1 cellular context compared by ENCODE assay signal in the genomic region with DNA sequence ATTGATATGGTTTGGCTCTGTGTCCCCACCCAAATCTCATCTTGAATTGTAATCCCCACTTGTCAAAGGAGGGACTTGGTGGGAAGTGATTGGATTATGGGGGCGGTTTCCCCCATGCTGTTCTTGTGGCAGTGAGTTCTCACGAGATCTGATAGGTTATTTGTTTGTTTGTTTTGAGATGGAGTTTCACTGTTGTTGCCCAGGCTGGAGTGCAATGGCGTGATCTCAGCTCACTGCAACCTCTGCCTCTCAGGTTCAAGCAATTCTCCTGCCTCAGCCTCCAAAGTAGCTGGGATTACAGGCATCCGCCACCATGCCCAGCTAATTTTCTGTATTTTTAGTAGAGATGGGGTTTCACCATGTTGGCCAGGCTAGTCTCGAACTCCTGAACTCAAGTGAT.
A peak's percentile ranks its signal among the peaks of the same experiment; 100 is the strongest.
DNase-seq lines count a peak whose midpoint lies in the region; ATAC-seq, FAIRE-seq and TF ChIP-seq lines count a peak whose summit lies in the region.
"Not testable (repeated sequence)": the region's sequence is repeated elsewhere in the genome, so short reads cannot be mapped to it uniquely, and the experiment has no call there.

No MANE protein-coding gene starts in this region.

- not testable (repeated sequence) for H3K4me3 ChIP-seq in K562

- DNase-seq in K562 (ENCODE audit: extremely low read depth in 1 of 4, low spot score in 3 of 4) = not testable (repeated sequence)

- TF ChIP-seq POLR2A in K562 (conservative IDR thresholded peaks at IDR 0.05) = not testable (repeated sequence)

- not testable (repeated sequence) for H3K27me3 ChIP-seq in K562 (ENCODE audit: control insufficient read depth in 2 of 2, insufficient read depth in 2 of 2, low read length in 2 of 2)

- peaks cover 11% of the 10 kb centered on the region; the same call in 2 of the 3 replicates for H3K36me3 ChIP-seq in K562 (ENCODE audit: control insufficient read depth, insufficient read depth, low read length)

- BruUV-seq in K562 (replicated peaks; lab: Mats Ljungman, UMichigan) = not testable (repeated sequence)

- H3K9ac ChIP-seq in K562 (ENCODE audit: insufficient read depth in 1 of 2, low read depth in 2 of 2, low read length in 2 of 2) = not testable (repeated sequence)

- H3K9me1 ChIP-seq in K562 (ENCODE audit: control insufficient read depth, insufficient read depth, low read length) = not testable (repeated sequence)

- peaks cover 0 to 22% of the 10 kb centered on the region in 2 experiments; a peak in 3 of 5 replicates for H3K4me1 ChIP-seq in K562 (replicated peaks in 1 of 2; ENCODE audit: control insufficient read depth in 2 of 2, insufficient read depth in 2 of 2, low read length in 2 of 2)

- not testable (repeated sequence) for TF ChIP-seq EP300 in K562 (IDR thresholded peaks at IDR 0.05; ENCODE audit: low read length)

- not testable (repeated sequence) for TF ChIP-seq RAD21 in K562 (CRISPR knock-in tag; conservative IDR thresholded peaks at IDR 0.05 in 1 of 2, IDR thresholded peaks at IDR 0.05 in 1 of 2)

- H2AFZ ChIP-seq in K562 (ENCODE audit: low read depth, low read length) = not testable (repeated sequence)

- peaks cover 19% of the 10 kb centered on the region for H3K9me3 ChIP-seq in K562 (replicated peaks; ENCODE audit: control insufficient read depth, insufficient read depth, low read depth, low read length)

- TF ChIP-seq CTCF in K562 (IDR thresholded peaks at IDR 0.05 in 2 of 3, conservative IDR thresholded peaks at IDR 0.05 in 1 of 3; ENCODE audit: insufficient read depth in 2 of 3, low read depth in 1 of 3, low read length in 3 of 3) = not testable (repeated sequence)

- H3K4me2 ChIP-seq in K562 (ENCODE audit: insufficient read depth, low read length) = not testable (repeated sequence)

- POLR2A ChIA-PET in K562 (lab: Yijun Ruan, JAX) = not testable (repeated sequence)

- FAIRE-seq in K562 (lab: Jason Lieb, UNC) = not testable (repeated sequence)

- not testable (repeated sequence) for H3K79me2 ChIP-seq in K562 (ENCODE audit: control insufficient read depth, insufficient read depth, low read length)

- H3K27ac ChIP-seq in K562 (ENCODE audit: extremely low read depth, low read depth, low read length) = not testable (repeated sequence)

- not testable (repeated sequence) for H4K20me1 ChIP-seq in K562 (replicated peaks; ENCODE audit: control insufficient read depth, insufficient read depth, low read length)

- not testable (repeated sequence) for ATAC-seq in K562

- CTCF ChIA-PET in K562 (lab: Yijun Ruan, JAX; ENCODE audit: low intra/inter-chr PET ratio) = not testable (repeated sequence)

- in situ Hi-C loops in K562 (cut with MboI) = not testable (repeated sequence)

- intact Hi-C loops in K562 (cut with micrococcal nuclease) = loop anchor here (5.0 to 10.0 kb wide), 5 partner anchors 177 to 293 kb away; no protein-coding TSS in a partner anchor

- WGBS in K562 (ENCODE audit: insufficient coverage, low coverage, missing lambda C conversion rate) = 78% methylated on average over 5 of the region's 5 CpGs

TF ChIP-seq in K562, 482 proteins besides CTCF, POLR2A, EP300 and RAD21:
- TF ChIP-seq, protein P1, sequence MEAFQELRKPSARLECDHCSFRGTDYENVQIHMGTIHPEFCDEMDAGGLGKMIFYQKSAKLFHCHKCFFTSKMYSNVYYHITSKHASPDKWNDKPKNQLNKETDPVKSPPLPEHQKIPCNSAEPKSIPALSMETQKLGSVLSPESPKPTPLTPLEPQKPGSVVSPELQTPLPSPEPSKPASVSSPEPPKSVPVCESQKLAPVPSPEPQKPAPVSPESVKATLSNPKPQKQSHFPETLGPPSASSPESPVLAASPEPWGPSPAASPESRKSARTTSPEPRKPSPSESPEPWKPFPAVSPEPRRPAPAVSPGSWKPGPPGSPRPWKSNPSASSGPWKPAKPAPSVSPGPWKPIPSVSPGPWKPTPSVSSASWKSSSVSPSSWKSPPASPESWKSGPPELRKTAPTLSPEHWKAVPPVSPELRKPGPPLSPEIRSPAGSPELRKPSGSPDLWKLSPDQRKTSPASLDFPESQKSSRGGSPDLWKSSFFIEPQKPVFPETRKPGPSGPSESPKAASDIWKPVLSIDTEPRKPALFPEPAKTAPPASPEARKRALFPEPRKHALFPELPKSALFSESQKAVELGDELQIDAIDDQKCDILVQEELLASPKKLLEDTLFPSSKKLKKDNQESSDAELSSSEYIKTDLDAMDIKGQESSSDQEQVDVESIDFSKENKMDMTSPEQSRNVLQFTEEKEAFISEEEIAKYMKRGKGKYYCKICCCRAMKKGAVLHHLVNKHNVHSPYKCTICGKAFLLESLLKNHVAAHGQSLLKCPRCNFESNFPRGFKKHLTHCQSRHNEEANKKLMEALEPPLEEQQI (IDR thresholded peaks at IDR 0.05) = peak; percentile 76; the same call in 1 of the 2 replicates
- peak; percentile 56; the same call in 1 of the 2 replicates for TF ChIP-seq CC2D1A (IDR thresholded peaks at IDR 0.05)
- 0 out of 2 replicates have a peak, but pooled peaks have one; percentile 31 for TF ChIP-seq HSF4 (CRISPR knock-in tag; IDR thresholded peaks at IDR 0.05; ENCODE audit: borderline replicate concordance)
